ENCODE assay signal across 8 cellular contexts in genomic region chr21:15729674-15730483, GRCh38. TPM values are rescaled to one million over a fixed set of nuclear protein-coding genes. Genes with fewer than 3 reads are reported as not detected.
DNase-seq lines count a peak whose midpoint lies in the region; ATAC-seq lines count a peak whose summit lies in the region.

Gene USP25 (plus strand): TSS chr21:15729982. CDS start chr21:15730394, 412 bp downstream.

- peak within 1 kb of the TSS; percentile 96 for H4K8ac ChIP-seq in mesenchymal stem cell (ENCODE audit: low read length)

- no peaks in the 10 kb centered on the region for H3K9me3 ChIP-seq in CD4-positive, alpha-beta memory T cell (ENCODE audit: control insufficient read depth in 1 of 2, low read length in 2 of 2)
- H3K9me3 ChIP-seq in mesenchymal stem cell (ENCODE audit: control insufficient read depth, low read length): no peaks in the 10 kb centered on the region

- CTCF ChIA-PET in CD4-positive, alpha-beta memory T cell (lab: Charles Lee; ENCODE audit: partially characterized antibody): interaction anchor here (1.0 to 1.1 kb wide), 3 partner anchors 58 to 97 kb away, joined by 3 to 5 read pairs (median 5); no protein-coding TSS in a partner anchor
- CTCF ChIA-PET in activated CD8-positive, alpha-beta memory T cell treated with anti-CD3 and anti-CD28 coated beads for 36 hours (lab: Charles Lee): interaction anchor here (0.9 kb wide), 1 partner anchor 19 kb away, joined by 3 read pairs; no protein-coding TSS in a partner anchor

- H3K4me3 ChIP-seq in CD4-positive, alpha-beta memory T cell (ENCODE audit: low read length in 2 of 2): peak within 1 kb of the TSS; percentile 47 to 65
- H3K4me3 ChIP-seq in mesenchymal stem cell (ENCODE audit: insufficient read depth in 1 of 2, low read depth in 1 of 2, low read length in 2 of 2): peak within 1 kb of the TSS; percentile 99

- no peaks in the 10 kb centered on the region for H3K27me3 ChIP-seq in CD4-positive, alpha-beta memory T cell (ENCODE audit: insufficient read depth, low read length)
- no peaks in the 10 kb centered on the region for H3K27me3 ChIP-seq in mesenchymal stem cell (ENCODE audit: control insufficient read depth in 1 of 2, insufficient read depth in 1 of 2, low read length in 2 of 2)

- H3K4me2 ChIP-seq in mesenchymal stem cell (ENCODE audit: low read length, poor library complexity, severe bottlenecking): peak within 1 kb of the TSS; percentile 82

- peaks cover 17 to 43% (median 29%) of the 10 kb centered on the region in 4 donors for H3K4me1 Mint-ChIP-seq in CD4-positive, alpha-beta memory T cell
- H3K4me1 Mint-ChIP-seq in effector memory CD8-positive, alpha-beta T cell (ENCODE audit: low read depth in 2 of 2): peaks cover 14 to 21% of the 10 kb centered on the region in 2 donors

- H3K9ac ChIP-seq in mesenchymal stem cell (ENCODE audit: low read length): peak within 1 kb of the TSS; percentile 96

- H2AFZ ChIP-seq in mesenchymal stem cell (ENCODE audit: low read depth, low read length): peak within 1 kb of the TSS; percentile 86

- H3K79me1 ChIP-seq in mesenchymal stem cell (replicated peaks; ENCODE audit: low read length, poor library complexity, severe bottlenecking): no peaks in the 10 kb centered on the region

- no peaks in the 10 kb centered on the region for H3K36me3 ChIP-seq in CD4-positive, alpha-beta memory T cell (ENCODE audit: insufficient read depth, low read length)
- no peaks in the 10 kb centered on the region for H3K36me3 ChIP-seq in mesenchymal stem cell (ENCODE audit: control insufficient read depth in 1 of 2, insufficient read depth in 2 of 2, low read depth in 1 of 2, low read length in 2 of 2)

- H3K18ac ChIP-seq in mesenchymal stem cell (ENCODE audit: low read depth in 1 of 2, low read length in 2 of 2): peak within 1 kb of the TSS; percentile 95 to 99

- H3K27ac ChIP-seq in CD4-positive, alpha-beta memory T cell (ENCODE audit: low read depth, low read length): peak within 1 kb of the TSS; percentile 65
- H3K27ac ChIP-seq in mesenchymal stem cell (ENCODE audit: low read length, poor library complexity, severe bottlenecking): peak within 1 kb of the TSS; percentile 67

- H3K36me3 Mint-ChIP-seq in CD4-positive, alpha-beta memory T cell: peaks cover 0 to 3% of the 10 kb centered on the region in 2 donors
- peaks cover 15% of the 10 kb centered on the region for H3K36me3 Mint-ChIP-seq in effector memory CD8-positive, alpha-beta T cell (ENCODE audit: insufficient read depth)

- POLR2A ChIA-PET in CD4-positive, alpha-beta memory T cell (lab: Charles Lee; ENCODE audit: partially characterized antibody): interaction anchor here (0.5 to 1.5 kb wide), 8 partner anchors 41 to 1248 kb away, joined by 3 to 7 read pairs (median 3); no protein-coding TSS in a partner anchor
- POLR2A ChIA-PET in activated CD8-positive, alpha-beta memory T cell treated with anti-CD3 and anti-CD28 coated beads for 36 hours (lab: Charles Lee): no interaction called here

- H3K4ac ChIP-seq in mesenchymal stem cell (ENCODE audit: low read depth in 1 of 2, low read length in 2 of 2): peak within 1 kb of the TSS; percentile 94 to 98

- intact Hi-C loops in CD4-positive, alpha-beta memory T cell (cut with micrococcal nuclease): loop anchor here (2.0 to 5.0 kb wide), 6 partner anchors 39 to 1882 kb away; partner anchors contain the start of genes BTG3 and SAMSN1

- H3K4me1 ChIP-seq in CD4-positive, alpha-beta memory T cell (ENCODE audit: insufficient read depth, low read length): peaks cover 38% of the 10 kb centered on the region
- peaks cover 2% of the 10 kb centered on the region for H3K4me1 ChIP-seq in mesenchymal stem cell (ENCODE audit: control insufficient read depth, insufficient read depth, low read depth, low read length)

- H2BK5ac ChIP-seq in mesenchymal stem cell (ENCODE audit: low read depth, low read length, poor library complexity, severe bottlenecking): peak within 1 kb of the TSS; percentile 57

- no peaks in the 10 kb centered on the region for H3K27me3 Mint-ChIP-seq in CD4-positive, alpha-beta memory T cell
- no peaks in the 10 kb centered on the region for H3K27me3 Mint-ChIP-seq in effector memory CD8-positive, alpha-beta T cell

- ATAC-seq in GM19438 (IDR thresholded peaks at IDR 0.05; ENCODE audit: low read depth, unreplicated experiment) (peak; percentile 68), HG03565 (IDR thresholded peaks at IDR 0.05; ENCODE audit: unreplicated experiment) (peak; percentile 37)
- ATAC-seq in effector memory CD8-positive, alpha-beta T cell (replicated peaks): peak; percentile 71

- peak within 1 kb of the TSS; percentile 54 to 83 for H2BK12ac ChIP-seq in mesenchymal stem cell (ENCODE audit: low read length in 2 of 2)

- DNase-seq in CD4-positive, alpha-beta memory T cell: peak; percentile 83 to 86 (median 84)
- DNase-seq in NK-92 (lab: John Stamatoyannopoulos, UW; ENCODE audit: unreplicated experiment): peak; percentile 14
- peak; percentile 68 to 71 (median 70) for DNase-seq in effector memory CD8-positive, alpha-beta T cell
- peak; percentile 68 for DNase-seq in mesenchymal stem cell
- DNase-seq in stimulated activated CD8-positive, alpha-beta memory T cell treated with anti-CD3 and anti-CD28 coated beads, Interleukin-12 subunit alpha, Interleukin-12 subunit beta, amount 100 ng/mL, for 4 hours (ENCODE audit: low read depth): peak; percentile 85

- WGBS in mesenchymal stem cell: 1% methylated on average over 30 of the region's 123 CpGs

- peak within 1 kb of the TSS; percentile 82 to 98 (median 94) for H3K4me3 Mint-ChIP-seq in CD4-positive, alpha-beta memory T cell
- peak within 1 kb of the TSS; percentile 95 to 97 for H3K4me3 Mint-ChIP-seq in effector memory CD8-positive, alpha-beta T cell

- H3K9me3 Mint-ChIP-seq in CD4-positive, alpha-beta memory T cell: no peaks in the 10 kb centered on the region
- H3K9me3 Mint-ChIP-seq in effector memory CD8-positive, alpha-beta T cell: no peaks in the 10 kb centered on the region

- peak within 1 kb of the TSS; percentile 95 for H2BK120ac ChIP-seq in mesenchymal stem cell (ENCODE audit: low read depth, low read length)

- H2AK5ac ChIP-seq in mesenchymal stem cell (ENCODE audit: low read length, severe bottlenecking): no peak within 1 kb of the TSS

- peak within 1 kb of the TSS; percentile 83 to 96 (median 95) for H3K27ac Mint-ChIP-seq in CD4-positive, alpha-beta memory T cell
- H3K27ac Mint-ChIP-seq in effector memory CD8-positive, alpha-beta T cell: peak within 1 kb of the TSS; percentile 89 to 92

- H3K23ac ChIP-seq in mesenchymal stem cell (ENCODE audit: low read length in 2 of 2): peak within 1 kb of the TSS in 1 of 2 experiments; percentile 96

- H2BK15ac ChIP-seq in mesenchymal stem cell (ENCODE audit: low read depth, poor library complexity, severe bottlenecking): peak within 1 kb of the TSS; percentile 83

- H3K14ac ChIP-seq in mesenchymal stem cell (ENCODE audit: low read length in 2 of 2): peak within 1 kb of the TSS in 1 of 2 experiments; percentile 97

- peak within 1 kb of the TSS; percentile 94 for H4K91ac ChIP-seq in mesenchymal stem cell (ENCODE audit: low read length)

RNA-seq across cellular contexts. Expression of gene USP25, which starts in this region (rescaled TPM):
- total RNA-seq in CD4-positive, alpha-beta memory T cell: 10 to 100 TPM; 72.7 to 73.5 TPM
- polyA plus RNA-seq in CD4-positive, alpha-beta memory T cell: 10 to 100 TPM in 1 of 2 donors, 1 to 10 TPM in 1; 6.2 to 25.6 TPM
- total RNA-seq in activated CD8-positive, alpha-beta memory T cell treated with anti-CD3 and anti-CD28 coated beads for 36 hours: 10 to 100 TPM; 33.1 to 35.9 TPM
- 24.1 TPM for polyA plus RNA-seq in mesenchymal stem cell (2013, experiment 1 of 2)
- 25.0 TPM for polyA plus RNA-seq in mesenchymal stem cell (2013, experiment 2 of 2)

Comparison
In these comparisons a context has a peak if more than half of its experiments do, and no peak if none do; other contexts are left out.
1. Peak in every context shown above with its lines: DNase-seq, ATAC-seq, H3K4me3 ChIP-seq and H3K27ac ChIP-seq.
2. DNase-seq: peak in every context shown above with its lines; median percentile 85 in stimulated activated CD8-positive, alpha-beta memory T cell treated with anti-CD3 and anti-CD28 coated beads, Interleukin-12 subunit alpha, Interleukin-12 subunit beta, amount 100 ng/mL, for 4 hours; 84 in CD4-positive, alpha-beta memory T cell; 70 in effector memory CD8-positive, alpha-beta T cell; 68 in mesenchymal stem cell; 14 in NK-92.